13 cellular contexts compared by ENCODE assay signal in the genomic region with DNA sequence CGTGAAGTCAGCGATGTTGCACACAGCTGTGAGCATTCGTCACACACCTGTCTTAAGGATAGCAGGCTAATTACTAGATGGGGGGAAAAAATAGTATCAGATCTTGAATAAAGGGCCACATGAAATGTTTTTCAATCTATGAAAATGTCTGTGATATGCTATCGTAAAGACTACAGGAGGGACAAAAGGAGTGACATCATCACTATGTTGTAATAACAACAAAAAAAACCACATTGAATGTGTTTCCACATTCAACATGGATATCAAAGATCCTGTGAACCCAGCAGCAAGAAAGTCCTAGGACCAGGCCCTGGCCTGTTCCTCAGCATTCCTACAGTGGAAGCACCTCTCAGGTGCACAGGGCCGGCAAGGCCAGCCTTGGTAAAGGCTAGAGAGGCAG.
"Had no signal": no experiment of that assay in that cellular context is flagged by ENCODE, and none has a peak within 500 bp of the region (broad histone marks: within the 10 kb centered on the region; RNA-seq: fewer than 3 reads in every experiment).

No MANE protein-coding gene starts in this region.

- H3K4me1 Mint-ChIP-seq: activated CD4-positive, alpha-beta T cell treated with anti-CD3 and anti-CD28 coated beads for 36 hours; endodermal cell had no signal

- H3K4me3 ChIP-seq: lung, testis had no signal

- H3K4me3 Mint-ChIP-seq: activated CD4-positive, alpha-beta T cell treated with anti-CD3 and anti-CD28 coated beads for 36 hours; activated CD8-positive, alpha-beta T cell treated with anti-CD3 and anti-CD28 coated beads, Interleukin-2, amount 10 ng/mL, durations not matched to agents 7 days and 5 days; endodermal cell; natural killer cell had no signal

- H3K27me3 Mint-ChIP-seq: activated CD4-positive, alpha-beta T cell treated with anti-CD3 and anti-CD28 coated beads for 36 hours had no signal

- ATAC-seq: activated CD4-positive, alpha-beta T cell treated with anti-CD3 and anti-CD28 coated beads for 36 hours; activated CD8-positive, alpha-beta T cell treated with anti-CD3 and anti-CD28 coated beads, Interleukin-2, amount 10 ng/mL, durations not matched to agents 7 days and 5 days; natural killer cell; right cardiac atrium had no signal

- H3K4me1 ChIP-seq: testis had no signal

- H3K27ac ChIP-seq: testis, VCaP had no signal

- H3K27ac Mint-ChIP-seq: activated CD4-positive, alpha-beta T cell treated with anti-CD3 and anti-CD28 coated beads for 36 hours; activated CD8-positive, alpha-beta T cell treated with anti-CD3 and anti-CD28 coated beads, Interleukin-2, amount 10 ng/mL, durations not matched to agents 7 days and 5 days; endodermal cell; natural killer cell had no signal

- H3K9me3 ChIP-seq: testis had no signal

- H3K36me3 Mint-ChIP-seq: natural killer cell had no signal

- H3K9me3 Mint-ChIP-seq: endodermal cell, natural killer cell had no signal

- H3K27me3 ChIP-seq: testis had no signal

- DNase-seq: activated CD4-positive, alpha-beta T cell treated with anti-CD3 and anti-CD28 coated beads for 36 hours; activated CD8-positive, alpha-beta memory T cell treated with anti-CD3 and anti-CD28 coated beads, Interleukin-2, amount 50 U/mL, for 48 hours; activated CD8-positive, alpha-beta T cell treated with anti-CD3 and anti-CD28 coated beads, Interleukin-2, amount 10 ng/mL, durations not matched to agents 7 days and 5 days; activated naive CD4-positive, alpha-beta T cell treated with Interleukin-2 at 50 U/mL for 16 hours; endodermal cell; hypothalamus; natural killer cell; right cardiac atrium; stimulated activated CD4-positive, alpha-beta T cell treated with anti-CD3 and anti-CD28 coated beads, Interleukin-2, amount 100 ng/mL, for 24 hours; stimulated activated naive CD4-positive, alpha-beta T cell treated with Interleukin-2 at 50 U/mL for 16 hours; testis had no signal
